9 cellular contexts compared by ENCODE assay signal in genomic region chr2:143128681-143129580, GRCh38. TPM values are rescaled to one million over a fixed set of nuclear protein-coding genes. Genes with fewer than 3 reads are reported as not detected.
A peak's percentile ranks its signal among the peaks of the same experiment; 100 is the strongest.
DNase-seq lines count a peak whose midpoint lies in the region; ATAC-seq and TF ChIP-seq lines count a peak whose summit lies in the region.
"Had no signal": no experiment of that assay in that cellular context is flagged by ENCODE, and none has a peak within 500 bp of the region (broad histone marks: within the 10 kb centered on the region; RNA-seq: fewer than 3 reads in every experiment).

TSS of gene ARHGAP15 (plus strand) at chr2:143129419.

- TF ChIP-seq CTCF in CD8-positive, alpha-beta T cell (IDR thresholded peaks at IDR 0.05), result no peak
- TF ChIP-seq CTCF in GM20000 (IDR thresholded peaks at IDR 0.05; ENCODE audit: extremely low read depth, missing control alignments), result no peak

- peak within 1 kb of the TSS; percentile 81 for H3K27ac ChIP-seq in CD8-positive, alpha-beta T cell (ENCODE audit: low read depth, low read length)

- H3K27ac Mint-ChIP-seq in CD8-positive, alpha-beta T cell, result peak within 1 kb of the TSS; percentile 99

- H3K9me3 ChIP-seq in CD8-positive, alpha-beta T cell (ENCODE audit: low read length), result no peaks in the 10 kb centered on the region

- POLR2A ChIA-PET in CD8-positive, alpha-beta T cell (lab: Charles Lee), result interaction anchor here (0.7 to 5.5 kb wide), 16 partner anchors 9 to 133 kb away, joined by 3 to 22 read pairs (median 4); no protein-coding TSS in a partner anchor

- intact Hi-C loops in CD8-positive, alpha-beta T cell (cut with DNase I, micrococcal nuclease), result loop anchor here (1.0 to 10.0 kb wide), 5 partner anchors 17 to 1196 kb away; no protein-coding TSS in a partner anchor

- CTCF ChIA-PET in CD8-positive, alpha-beta T cell (lab: Charles Lee), result interaction anchor here (1.0 to 4.5 kb wide), 12 partner anchors 9 to 133 kb away, joined by 3 to 33 read pairs (median 5); no protein-coding TSS in a partner anchor

- H3K27me3 Mint-ChIP-seq in CD8-positive, alpha-beta T cell (ENCODE audit: low read depth), result no peaks in the 10 kb centered on the region

- peak within 1 kb of the TSS; percentile 82 for H3K4me3 Mint-ChIP-seq in CD8-positive, alpha-beta T cell

- DNase-seq in CD8-positive, alpha-beta T cell, result peak; percentile 34 to 80 (median 67)
- DNase-seq in GM20000 (ENCODE audit: low spot score), result peak; percentile 50
- peak in 71 of 76 experiments; percentile 2 to 85 (median 52) for DNase-seq in HUDEP-2 (lab: John Stamatoyannopoulos, UW; ENCODE audit: unreplicated experiment in 76 of 76)
- DNase-seq in activated CD4-positive, alpha-beta T cell treated with anti-CD3 and anti-CD28 coated beads, Interleukin-2, amount 50 U/mL, for 1 hour, result peak; percentile 63
- peak; percentile 65 for DNase-seq in germinal center (ENCODE audit: low spot score)
- peak; percentile 21 for DNase-seq in stimulated activated CD8-positive, alpha-beta memory T cell treated with anti-CD3 and anti-CD28 coated beads, Interleukin-15, amount 100 ng/mL, for 24 hours (ENCODE audit: low read depth)
- DNase-seq in superior temporal gyrus (ENCODE audit: extremely low spot score), result no peak
- no peak for DNase-seq in DMS53 (lab: John Stamatoyannopoulos, UW)

- no peaks in the 10 kb centered on the region for H3K9me3 Mint-ChIP-seq in CD8-positive, alpha-beta T cell

- peak within 1 kb of the TSS; percentile 48 for H3K4me3 ChIP-seq in CD8-positive, alpha-beta T cell (ENCODE audit: low read depth, low read length)

- H3K27me3 ChIP-seq in CD8-positive, alpha-beta T cell (ENCODE audit: insufficient read depth, low read length), result no peaks in the 10 kb centered on the region

- H3K36me3 Mint-ChIP-seq in CD8-positive, alpha-beta T cell, result peaks cover 10% of the 10 kb centered on the region

- peaks cover 54% of the 10 kb centered on the region for H3K4me1 Mint-ChIP-seq in CD8-positive, alpha-beta T cell (ENCODE audit: low read depth)

- peak; percentile 84 for ATAC-seq in CD8-positive, alpha-beta T cell

- H3K4me1 ChIP-seq in CD8-positive, alpha-beta T cell (ENCODE audit: insufficient read depth, low read length), result peaks cover 62% of the 10 kb centered on the region

- no peaks in the 10 kb centered on the region for H3K36me3 ChIP-seq in CD8-positive, alpha-beta T cell (ENCODE audit: insufficient read depth, low read length)

RNA-seq across cellular contexts. Expression of gene ARHGAP15, which starts in this region (rescaled TPM):
- 100 to 1,000 TPM; 115 to 119 TPM for total RNA-seq in CD8-positive, alpha-beta T cell
- total RNA-seq: glomerular endothelial cell had no signal

Comparison
In these comparisons a context has a peak if more than half of its experiments do, and no peak if none do; other contexts are left out.
1. DNase-seq: peak in CD8-positive, alpha-beta T cell (7 of 7), GM20000 (single experiment), HUDEP-2 (71 of 76), activated CD4-positive, alpha-beta T cell treated with anti-CD3 and anti-CD28 coated beads, Interleukin-2, amount 50 U/mL, for 1 hour (single experiment), germinal center (single experiment) and stimulated activated CD8-positive, alpha-beta memory T cell treated with anti-CD3 and anti-CD28 coated beads, Interleukin-15, amount 100 ng/mL, for 24 hours (single experiment); none in superior temporal gyrus (single experiment) and DMS53 (single experiment).